Comparison of ENCODE assay signal across 1 cellular context in genomic region chr7:92615861-92616260, GRCh38.
TF ChIP-seq lines count a peak whose summit lies in the region.

No MANE protein-coding gene starts in this region.

TF ChIP-seq in K562, 482 proteins besides CTCF, POLR2A, EP300 and RAD21 (continued from another document):
- TF ChIP-seq E2F4 (CRISPR knock-in tag; IDR thresholded peaks at IDR 0.05; ENCODE audit: low read depth) (no peak), ARID2 (IDR thresholded peaks at IDR 0.05) (no peak)
